ENCODE assay signal across 1 cellular context in the genomic region with DNA sequence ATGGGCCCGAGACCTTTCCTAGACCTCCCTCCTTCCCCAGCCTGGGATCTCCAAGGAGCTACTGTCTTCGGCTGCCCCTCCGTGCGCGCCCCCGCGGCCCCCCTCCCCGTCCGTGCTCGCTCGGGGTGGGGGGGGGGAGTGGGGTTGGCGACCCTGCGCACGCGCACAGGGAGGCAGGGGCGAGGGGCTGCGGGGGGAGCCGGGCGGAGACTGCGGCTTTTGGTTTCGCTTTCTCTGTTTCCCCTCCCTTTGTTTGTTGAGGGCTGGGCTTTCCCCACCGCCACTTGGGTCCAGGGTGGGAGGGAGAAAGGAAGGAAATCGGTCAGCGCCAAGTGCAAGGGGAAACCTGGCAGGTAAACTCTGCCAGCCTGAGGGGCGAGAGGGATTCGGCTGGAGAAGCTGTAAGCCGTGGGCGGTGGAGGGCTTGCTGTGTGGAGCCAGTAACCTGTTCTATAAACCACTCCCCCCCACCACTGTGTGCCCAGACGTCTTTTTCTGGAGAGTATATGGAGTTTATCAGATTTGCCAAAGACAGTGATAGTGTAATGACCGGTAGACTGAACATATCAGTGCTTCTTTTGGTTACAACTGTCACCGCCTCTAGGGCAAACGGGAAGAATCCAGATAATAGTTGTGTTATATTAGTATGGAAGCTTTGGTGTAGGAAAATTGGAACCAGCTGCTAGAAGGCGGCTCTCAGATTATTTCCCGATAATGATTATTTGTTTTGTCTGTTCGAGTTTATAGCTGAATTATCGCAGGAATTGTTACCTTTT.
TF ChIP-seq lines count a peak whose summit lies in the region.

No MANE protein-coding gene starts in this region.

TF ChIP-seq in K562, 482 proteins besides CTCF, POLR2A, EP300 and RAD21 (continues in another document):
- TF ChIP-seq TCF7L2 (IDR thresholded peaks at IDR 0.05; ENCODE audit: low read depth, low read length) (no peak), MEIS2 (IDR thresholded peaks at IDR 0.05; ENCODE audit: partially characterized antibody) (peak; percentile 9), RBM34 (IDR thresholded peaks at IDR 0.05; ENCODE audit: borderline replicate concordance, insufficient read depth, low read length) (no peak), E2F8 (IDR thresholded peaks at IDR 0.05; ENCODE audit: low read depth, partially characterized antibody) (no peak), ZFX (CRISPR knock-in tag; IDR thresholded peaks at IDR 0.05) (no peak), YBX1 (IDR thresholded peaks at IDR 0.05) (no peak), ZNF695 (CRISPR knock-in tag; IDR thresholded peaks at IDR 0.05) (no peak), SAFB (IDR thresholded peaks at IDR 0.05; ENCODE audit: borderline replicate concordance, low read depth, low read length) (no peak), MCM7 (IDR thresholded peaks at IDR 0.05) (no peak), ZNF133 (CRISPR knock-in tag; IDR thresholded peaks at IDR 0.05) (no peak), LARP7 (IDR thresholded peaks at IDR 0.05) (no peak), CREB5 (CRISPR knock-in tag; IDR thresholded peaks at IDR 0.05) (no peak), ZNF592 (IDR thresholded peaks at IDR 0.05) (no peak), TOE1 (IDR thresholded peaks at IDR 0.05; ENCODE audit: borderline replicate concordance) (0 out of 2 replicates have a peak, but pooled peaks have one; percentile 3), TOE1 (CRISPR knock-in tag; IDR thresholded peaks at IDR 0.05; ENCODE audit: borderline replicate concordance, low read depth) (no peak), THRAP3 (IDR thresholded peaks at IDR 0.05; ENCODE audit: borderline replicate concordance) (no peak), NUFIP1 (IDR thresholded peaks at IDR 0.05; ENCODE audit: partially characterized antibody) (no peak), PTRF (tag; IDR thresholded peaks at IDR 0.05) (no peak), SETDB1 (IDR thresholded peaks at IDR 0.05; ENCODE audit: low read length) (no peak), MNT (conservative IDR thresholded peaks at IDR 0.05) (peak in 1 of 2 experiments; percentile 11; a peak in 1 of 4 replicates), ZNF12 (CRISPR knock-in tag; IDR thresholded peaks at IDR 0.05) (no peak), TBL1XR1 (IDR thresholded peaks at IDR 0.05; ENCODE audit: low read length in 2 of 2) (no peak), SP1 (CRISPR knock-in tag; IDR thresholded peaks at IDR 0.05) (no peak), FOXM1 (IDR thresholded peaks at IDR 0.05; ENCODE audit: low read depth) (no peak), FOXM1 (CRISPR knock-in tag; IDR thresholded peaks at IDR 0.05; ENCODE audit: low read depth) (no peak), RBM15 (IDR thresholded peaks at IDR 0.05; ENCODE audit: insufficient read depth, low read length) (no peak), HEY1 (CRISPR knock-in tag; IDR thresholded peaks at IDR 0.05; ENCODE audit: borderline replicate concordance) (no peak), DACH1 (IDR thresholded peaks at IDR 0.05; ENCODE audit: partially characterized antibody) (no peak), BRD9 (IDR thresholded peaks at IDR 0.05; ENCODE audit: low read depth, partially characterized antibody) (no peak), STAT5B (CRISPR knock-in tag; IDR thresholded peaks at IDR 0.05) (no peak)
- TF ChIP-seq, protein P1, sequence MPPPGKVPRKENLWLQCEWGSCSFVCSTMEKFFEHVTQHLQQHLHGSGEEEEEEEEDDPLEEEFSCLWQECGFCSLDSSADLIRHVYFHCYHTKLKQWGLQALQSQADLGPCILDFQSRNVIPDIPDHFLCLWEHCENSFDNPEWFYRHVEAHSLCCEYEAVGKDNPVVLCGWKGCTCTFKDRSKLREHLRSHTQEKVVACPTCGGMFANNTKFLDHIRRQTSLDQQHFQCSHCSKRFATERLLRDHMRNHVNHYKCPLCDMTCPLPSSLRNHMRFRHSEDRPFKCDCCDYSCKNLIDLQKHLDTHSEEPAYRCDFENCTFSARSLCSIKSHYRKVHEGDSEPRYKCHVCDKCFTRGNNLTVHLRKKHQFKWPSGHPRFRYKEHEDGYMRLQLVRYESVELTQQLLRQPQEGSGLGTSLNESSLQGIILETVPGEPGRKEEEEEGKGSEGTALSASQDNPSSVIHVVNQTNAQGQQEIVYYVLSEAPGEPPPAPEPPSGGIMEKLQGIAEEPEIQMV (tag; conservative IDR thresholded peaks at IDR 0.05; ENCODE audit: low read depth): no peak
- TF ChIP-seq, protein P2, sequence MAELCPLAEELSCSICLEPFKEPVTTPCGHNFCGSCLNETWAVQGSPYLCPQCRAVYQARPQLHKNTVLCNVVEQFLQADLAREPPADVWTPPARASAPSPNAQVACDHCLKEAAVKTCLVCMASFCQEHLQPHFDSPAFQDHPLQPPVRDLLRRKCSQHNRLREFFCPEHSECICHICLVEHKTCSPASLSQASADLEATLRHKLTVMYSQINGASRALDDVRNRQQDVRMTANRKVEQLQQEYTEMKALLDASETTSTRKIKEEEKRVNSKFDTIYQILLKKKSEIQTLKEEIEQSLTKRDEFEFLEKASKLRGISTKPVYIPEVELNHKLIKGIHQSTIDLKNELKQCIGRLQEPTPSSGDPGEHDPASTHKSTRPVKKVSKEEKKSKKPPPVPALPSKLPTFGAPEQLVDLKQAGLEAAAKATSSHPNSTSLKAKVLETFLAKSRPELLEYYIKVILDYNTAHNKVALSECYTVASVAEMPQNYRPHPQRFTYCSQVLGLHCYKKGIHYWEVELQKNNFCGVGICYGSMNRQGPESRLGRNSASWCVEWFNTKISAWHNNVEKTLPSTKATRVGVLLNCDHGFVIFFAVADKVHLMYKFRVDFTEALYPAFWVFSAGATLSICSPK (IDR thresholded peaks at IDR 0.05; ENCODE audit: borderline replicate concordance): no peak
- TF ChIP-seq, protein P3, sequence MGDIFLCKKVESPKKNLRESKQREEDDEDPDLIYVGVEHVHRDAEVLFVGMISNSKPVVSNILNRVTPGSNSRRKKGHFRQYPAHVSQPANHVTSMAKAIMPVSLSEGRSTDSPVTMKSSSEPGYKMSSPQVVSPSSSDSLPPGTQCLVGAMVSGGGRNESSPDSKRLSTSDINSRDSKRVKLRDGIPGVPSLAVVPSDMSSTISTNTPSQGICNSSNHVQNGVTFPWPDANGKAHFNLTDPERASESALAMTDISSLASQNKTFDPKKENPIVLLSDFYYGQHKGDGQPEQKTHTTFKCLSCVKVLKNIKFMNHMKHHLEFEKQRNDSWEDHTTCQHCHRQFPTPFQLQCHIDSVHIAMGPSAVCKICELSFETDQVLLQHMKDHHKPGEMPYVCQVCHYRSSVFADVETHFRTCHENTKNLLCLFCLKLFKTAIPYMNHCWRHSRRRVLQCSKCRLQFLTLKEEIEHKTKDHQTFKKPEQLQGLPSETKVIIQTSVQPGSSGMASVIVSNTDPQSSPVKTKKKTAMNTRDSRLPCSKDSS (IDR thresholded peaks at IDR 0.05; ENCODE audit: low read depth, partially characterized antibody): no peak
- TF ChIP-seq, protein P4, sequence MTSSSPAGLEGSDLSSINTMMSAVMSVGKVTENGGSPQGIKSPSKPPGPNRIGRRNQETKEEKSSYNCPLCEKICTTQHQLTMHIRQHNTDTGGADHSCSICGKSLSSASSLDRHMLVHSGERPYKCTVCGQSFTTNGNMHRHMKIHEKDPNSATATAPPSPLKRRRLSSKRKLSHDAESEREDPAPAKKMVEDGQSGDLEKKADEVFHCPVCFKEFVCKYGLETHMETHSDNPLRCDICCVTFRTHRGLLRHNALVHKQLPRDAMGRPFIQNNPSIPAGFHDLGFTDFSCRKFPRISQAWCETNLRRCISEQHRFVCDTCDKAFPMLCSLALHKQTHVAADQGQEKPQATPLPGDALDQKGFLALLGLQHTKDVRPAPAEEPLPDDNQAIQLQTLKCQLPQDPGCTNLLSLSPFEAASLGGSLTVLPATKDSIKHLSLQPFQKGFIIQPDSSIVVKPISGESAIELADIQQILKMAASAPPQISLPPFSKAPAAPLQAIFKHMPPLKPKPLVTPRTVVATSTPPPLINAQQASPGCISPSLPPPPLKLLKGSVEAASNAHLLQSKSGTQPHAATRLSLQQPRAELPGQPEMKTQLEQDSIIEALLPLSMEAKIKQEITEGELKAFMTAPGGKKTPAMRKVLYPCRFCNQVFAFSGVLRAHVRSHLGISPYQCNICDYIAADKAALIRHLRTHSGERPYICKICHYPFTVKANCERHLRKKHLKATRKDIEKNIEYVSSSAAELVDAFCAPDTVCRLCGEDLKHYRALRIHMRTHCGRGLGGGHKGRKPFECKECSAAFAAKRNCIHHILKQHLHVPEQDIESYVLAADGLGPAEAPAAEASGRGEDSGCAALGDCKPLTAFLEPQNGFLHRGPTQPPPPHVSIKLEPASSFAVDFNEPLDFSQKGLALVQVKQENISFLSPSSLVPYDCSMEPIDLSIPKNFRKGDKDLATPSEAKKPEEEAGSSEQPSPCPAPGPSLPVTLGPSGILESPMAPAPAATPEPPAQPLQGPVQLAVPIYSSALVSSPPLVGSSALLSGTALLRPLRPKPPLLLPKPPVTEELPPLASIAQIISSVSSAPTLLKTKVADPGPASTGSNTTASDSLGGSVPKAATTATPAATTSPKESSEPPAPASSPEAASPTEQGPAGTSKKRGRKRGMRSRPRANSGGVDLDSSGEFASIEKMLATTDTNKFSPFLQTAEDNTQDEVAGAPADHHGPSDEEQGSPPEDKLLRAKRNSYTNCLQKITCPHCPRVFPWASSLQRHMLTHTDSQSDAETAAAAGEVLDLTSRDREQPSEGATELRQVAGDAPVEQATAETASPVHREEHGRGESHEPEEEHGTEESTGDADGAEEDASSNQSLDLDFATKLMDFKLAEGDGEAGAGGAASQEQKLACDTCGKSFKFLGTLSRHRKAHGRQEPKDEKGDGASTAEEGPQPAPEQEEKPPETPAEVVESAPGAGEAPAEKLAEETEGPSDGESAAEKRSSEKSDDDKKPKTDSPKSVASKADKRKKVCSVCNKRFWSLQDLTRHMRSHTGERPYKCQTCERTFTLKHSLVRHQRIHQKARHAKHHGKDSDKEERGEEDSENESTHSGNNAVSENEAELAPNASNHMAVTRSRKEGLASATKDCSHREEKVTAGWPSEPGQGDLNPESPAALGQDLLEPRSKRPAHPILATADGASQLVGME (CRISPR knock-in tag; IDR thresholded peaks at IDR 0.05): no peak
